ENCODE assay signal across 11 cellular contexts in the genomic region with DNA sequence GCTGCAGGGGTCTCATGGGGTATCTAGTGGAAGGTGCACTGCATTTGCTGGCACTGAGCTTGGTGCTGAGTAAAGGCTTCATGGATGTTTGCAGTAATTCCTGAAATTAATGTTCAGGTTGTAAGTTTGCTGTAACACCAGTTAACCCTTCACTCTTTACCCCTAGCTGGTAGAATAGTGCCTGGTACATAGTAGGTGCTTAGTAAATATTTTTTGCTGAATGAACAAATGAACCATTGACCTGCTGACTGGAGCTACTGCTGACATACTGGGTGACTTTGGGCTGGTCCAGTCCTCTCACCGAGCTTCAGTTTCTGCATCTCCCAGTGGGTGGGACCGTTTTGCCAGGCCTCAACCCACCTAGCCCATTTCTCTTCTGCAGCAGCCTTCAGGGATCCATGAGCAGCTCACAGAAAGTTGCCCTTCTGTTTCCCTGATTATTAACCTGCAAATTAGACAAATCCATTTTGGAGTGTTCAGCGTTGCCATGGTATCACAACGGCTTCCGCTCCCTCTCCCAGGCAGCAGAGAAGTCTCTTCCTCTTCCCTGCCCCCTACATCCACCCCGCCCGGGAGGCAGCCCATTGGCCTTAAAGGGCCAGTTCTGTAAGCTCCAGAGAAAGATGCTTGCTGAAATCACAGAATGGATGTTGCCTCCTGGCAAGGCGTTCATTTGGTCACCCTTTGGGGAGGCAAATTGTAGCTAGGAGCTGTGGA. TPM values are rescaled to one million over a fixed set of nuclear protein-coding genes. Genes with fewer than 3 reads are reported as not detected.
DNase-seq lines count a peak whose midpoint lies in the region; ATAC-seq and TF ChIP-seq lines count a peak whose summit lies in the region.
"Had no signal": no experiment of that assay in that cellular context is flagged by ENCODE, and none has a peak within 500 bp of the region (broad histone marks: within the 10 kb centered on the region; RNA-seq: fewer than 3 reads in every experiment).

No MANE protein-coding gene starts in this region.

- H3K4me3 Mint-ChIP-seq in endothelial cell (ENCODE audit: unreplicated experiment), result no peak overlapping the region
- H3K4me3 Mint-ChIP-seq in progenitor cell of endocrine pancreas (ENCODE audit: low read depth), result no peak overlapping the region
- H3K4me3 Mint-ChIP-seq: activated naive CD8-positive, alpha-beta T cell had no signal

- no peak overlapping the region for H3K27ac ChIP-seq in psoas muscle
- H3K27ac ChIP-seq: esophagus squamous epithelium had no signal

- H3K4me1 ChIP-seq in psoas muscle, result peaks cover 1% of the 10 kb centered on the region
- H3K4me1 ChIP-seq: esophagus squamous epithelium had no signal

- H3K4me3 ChIP-seq in psoas muscle, result no peak overlapping the region
- H3K4me3 ChIP-seq: esophagus squamous epithelium had no signal

- peaks cover 4% of the 10 kb centered on the region for H3K9me3 ChIP-seq in psoas muscle

- H3K36me3 Mint-ChIP-seq in endothelial cell (ENCODE audit: low read depth, unreplicated experiment) (peaks cover 13% of the 10 kb centered on the region), progenitor cell of endocrine pancreas (ENCODE audit: insufficient read depth) (peaks cover 3% of the 10 kb centered on the region)
- H3K36me3 Mint-ChIP-seq: activated naive CD8-positive, alpha-beta T cell had no signal

- 56 to 59% (median 56%) methylated on average over 8 of the region's 8 CpGs for WGBS in psoas muscle, 3 donors

- peak in 2 of 3 experiments; percentile 6 to 58 for DNase-seq in NCI-H1417 (lab: John Stamatoyannopoulos, UW)
- DNase-seq in NCI-H1417 treated with DMSO at 0.1 percent for 48 hours (lab: John Stamatoyannopoulos, UW), result no peak
- peak; percentile 1 for DNase-seq in NCI-H524 treated with DMSO at 0.1 percent for 48 hours (lab: John Stamatoyannopoulos, UW)
- DNase-seq in endothelial cell (ENCODE audit: low spot score), result peak; percentile 53
- DNase-seq in psoas muscle, result peak; percentile 36 to 62
- no peak for DNase-seq in HuH-7 (ENCODE audit: low spot score)
- no peak for DNase-seq in progenitor cell of endocrine pancreas (ENCODE audit: low spot score, unreplicated experiment)
- DNase-seq: esophagus squamous epithelium, NCI-H1436 treated with DMSO at 0.1 percent for 48 hours had no signal

- ATAC-seq in psoas muscle (peak in 1 of 4 donors; percentile 45), HG03097 (IDR thresholded peaks at IDR 0.05; ENCODE audit: low FRiP score, unreplicated experiment) (no peak)

- H3K9me3 Mint-ChIP-seq in endothelial cell (ENCODE audit: unreplicated experiment) (peaks cover 9% of the 10 kb centered on the region), progenitor cell of endocrine pancreas (ENCODE audit: low read depth) (peaks cover 9% of the 10 kb centered on the region)

- no peaks in the 10 kb centered on the region for H3K27me3 ChIP-seq in psoas muscle (ENCODE audit: insufficient read depth in 3 of 3, low read length in 2 of 3)
- H3K27me3 ChIP-seq: esophagus squamous epithelium had no signal

- TF ChIP-seq CTCF in endothelial cell (IDR thresholded peaks at IDR 0.05; ENCODE audit: unreplicated experiment) (no peak), psoas muscle (IDR thresholded peaks at IDR 0.05) (no peak), progenitor cell of endocrine pancreas (IDR thresholded peaks at IDR 0.05; ENCODE audit: unreplicated experiment) (no peak)

- peaks cover 10% of the 10 kb centered on the region for H3K4me1 Mint-ChIP-seq in endothelial cell (ENCODE audit: unreplicated experiment)
- peaks cover 1% of the 10 kb centered on the region for H3K4me1 Mint-ChIP-seq in progenitor cell of endocrine pancreas (ENCODE audit: low read depth)

- no peaks in the 10 kb centered on the region for H3K36me3 ChIP-seq in psoas muscle (ENCODE audit: insufficient read depth in 1 of 2, low read depth in 1 of 2)
- H3K36me3 ChIP-seq: esophagus squamous epithelium had no signal

- H3K27ac Mint-ChIP-seq in endothelial cell (ENCODE audit: unreplicated experiment) (peak overlapping the region; percentile 76), progenitor cell of endocrine pancreas (no peak overlapping the region)
- H3K27ac Mint-ChIP-seq: activated naive CD8-positive, alpha-beta T cell had no signal

- H3K27me3 Mint-ChIP-seq in endothelial cell (ENCODE audit: unreplicated experiment) (peaks cover 4% of the 10 kb centered on the region), progenitor cell of endocrine pancreas (no peaks in the 10 kb centered on the region)
- H3K27me3 Mint-ChIP-seq: activated naive CD8-positive, alpha-beta T cell had no signal

- intact Hi-C loops in psoas muscle (cut with DNase I), result no loop called here

RNA-seq across cellular contexts. Expression of gene BOD1, which starts 47.5 kb away (rescaled TPM):
- total RNA-seq in endothelial cell (ENCODE audit: unreplicated experiment), result 76.7 TPM
- 100 to 1,000 TPM in 2 of 4 donors, 10 to 100 TPM in 2; 57.0 to 120 (median 99.6) TPM for total RNA-seq in psoas muscle
- 100 to 1,000 TPM; 130 to 295 (median 172) TPM for polyA plus RNA-seq in psoas muscle
- total RNA-seq in progenitor cell of endocrine pancreas, result 100.0 and 101 TPM in 2 replicates

Comparison
In these comparisons a context has a peak if more than half of its experiments do, and no peak if none do; other contexts are left out.
1. DNase-seq: peak in NCI-H1417 (2 of 3), NCI-H524 treated with DMSO at 0.1 percent for 48 hours (single experiment), endothelial cell (single experiment) and psoas muscle (2 of 2); none in NCI-H1417 treated with DMSO at 0.1 percent for 48 hours (single experiment), HuH-7 (single experiment) and progenitor cell of endocrine pancreas (single experiment).